Comparison of ENCODE assay signal across 8 cellular contexts in genomic region chr5:7868427-7868772, GRCh38. TPM values are rescaled to one million over a fixed set of nuclear protein-coding genes. Genes with fewer than 3 reads are reported as not detected.
A peak's percentile ranks its signal among the peaks of the same experiment; 100 is the strongest.
DNase-seq lines count a peak whose midpoint lies in the region; TF ChIP-seq lines count a peak whose summit lies in the region.

No MANE protein-coding gene starts in this region.

- no peaks in the 10 kb centered on the region for H3K9me3 Mint-ChIP-seq in osteocyte (ENCODE audit: unreplicated experiment)

- H3K4me3 Mint-ChIP-seq in osteocyte (ENCODE audit: unreplicated experiment), result peak overlapping the region; percentile 94

- peaks cover 1% of the 10 kb centered on the region for H3K36me3 Mint-ChIP-seq in osteocyte (ENCODE audit: unreplicated experiment)

- TF ChIP-seq POLR2A in Peyer's patch (IDR thresholded peaks at IDR 0.05), result no peak

- peak overlapping the region; percentile 76 for H3K27ac Mint-ChIP-seq in osteocyte (ENCODE audit: unreplicated experiment)

- H3K4me1 Mint-ChIP-seq in osteocyte (ENCODE audit: unreplicated experiment), result peaks cover 20% of the 10 kb centered on the region

- no peaks in the 10 kb centered on the region; the same call in 1 of the 2 replicates for H3K36me3 ChIP-seq in H7 (replicated peaks; ENCODE audit: control insufficient read depth, insufficient read depth, low read length)
- peaks cover 0 to 24% (median 0%) of the 10 kb centered on the region in 3 donors for H3K36me3 ChIP-seq in Peyer's patch
- H3K36me3 ChIP-seq in esophagus (ENCODE audit: control insufficient read depth in 2 of 2, insufficient read depth in 2 of 2, low read length in 1 of 2), result no peaks in the 10 kb centered on the region

- H3K27me3 ChIP-seq in H7 (ENCODE audit: control insufficient read depth, insufficient read depth, low read length) (no peaks in the 10 kb centered on the region), Peyer's patch (no peaks in the 10 kb centered on the region), esophagus (ENCODE audit: control insufficient read depth in 1 of 2, insufficient read depth in 2 of 2, low read length in 2 of 2) (no peaks in the 10 kb centered on the region)

- H3K4me3 ChIP-seq in H7 (ENCODE audit: insufficient read depth, low read depth, low read length), result peak overlapping the region; percentile 85
- peak overlapping the region; percentile 83 to 99 (median 94) for H3K4me3 ChIP-seq in Peyer's patch
- peak overlapping the region; percentile 68 to 96 for H3K4me3 ChIP-seq in esophagus (ENCODE audit: low read depth in 1 of 2, low read length in 2 of 2)

- peak overlapping the region; percentile 76 to 88 (median 86) for H3K27ac ChIP-seq in Peyer's patch
- peak overlapping the region; percentile 39 to 48 for H3K27ac ChIP-seq in esophagus (ENCODE audit: low read depth in 2 of 2, low read length in 1 of 2)

- H3K27me3 Mint-ChIP-seq in osteocyte (ENCODE audit: unreplicated experiment), result no peaks in the 10 kb centered on the region

- H3K9me3 ChIP-seq in Peyer's patch, result no peaks in the 10 kb centered on the region
- no peaks in the 10 kb centered on the region for H3K9me3 ChIP-seq in esophagus (ENCODE audit: control insufficient read depth in 2 of 2, insufficient read depth in 1 of 2, low read depth in 1 of 2, low read length in 1 of 2)

- DNase-seq in H7 (no peak), Peyer's patch (no peak), osteocyte (ENCODE audit: extremely low spot score, unreplicated experiment) (no peak), AML-193 (lab: John Stamatoyannopoulos, UW) (no peak), medulla oblongata (ENCODE audit: extremely low spot score) (no peak), midbrain (lab: John Stamatoyannopoulos, UW) (no peak), AG20443 (ENCODE audit: low spot score) (no peak)

- H3K4me1 ChIP-seq in Peyer's patch, result peaks cover 0 to 33% (median 9%) of the 10 kb centered on the region in 4 donors
- H3K4me1 ChIP-seq in esophagus (ENCODE audit: control insufficient read depth in 2 of 2, insufficient read depth in 2 of 2, low read length in 1 of 2), result peaks cover 0 to 2% of the 10 kb centered on the region in 2 donors

- 0 to 1% methylated on average over 8 of the region's 8 CpGs for WGBS in esophagus, 2 donors

- TF ChIP-seq CTCF in Peyer's patch (IDR thresholded peaks at IDR 0.05), result no peak
- TF ChIP-seq CTCF in osteocyte (IDR thresholded peaks at IDR 0.05), result no peak

RNA-seq across cellular contexts. Expression of gene FASTKD3, which starts 0.4 kb away (rescaled TPM):
- total RNA-seq in H7 (2014; rRNA removed; shearing (Covaris generic)), result 15.4 and 16.4 TPM in 2 replicates
- total RNA-seq in Peyer's patch (10 to 100 TPM; 10.0 to 17.0 (median 14.1) TPM), osteocyte (5.8 and 7.0 TPM in 2 replicates)
- polyA plus RNA-seq in esophagus, result 1 to 10 TPM; 7.8 to 8.0 TPM

RNA-seq across cellular contexts. Expression of gene MTRR, which starts 0.5 kb away (rescaled TPM):
- total RNA-seq in H7 (2014; rRNA removed; shearing (Covaris generic)), result 30.3 and 31.2 TPM in 2 replicates
- total RNA-seq in Peyer's patch, result 10 to 100 TPM; 45.7 to 82.1 (median 71.7) TPM
- polyA plus RNA-seq in esophagus, result 10 to 100 TPM in 1 of 2 donors, 1 to 10 TPM in 1; 4.8 to 11.8 TPM
- 36.3 and 40.9 TPM in 2 replicates for total RNA-seq in osteocyte

RNA-seq across cellular contexts. Expression of gene CFAP90, which starts 17.5 kb away (rescaled TPM):
- total RNA-seq in H7 (2014; rRNA removed; shearing (Covaris generic)), result 0.33 TPM in 1 of 2 replicates, not detected in the other
- total RNA-seq in Peyer's patch (not detected), osteocyte (not detected in 2 replicates)
- polyA plus RNA-seq in esophagus, result under 1 TPM in 1 of 2 donors, not detected in 1; 0.06 TPM
